Comparison of ENCODE assay signal across 8 cellular contexts in the genomic region with DNA sequence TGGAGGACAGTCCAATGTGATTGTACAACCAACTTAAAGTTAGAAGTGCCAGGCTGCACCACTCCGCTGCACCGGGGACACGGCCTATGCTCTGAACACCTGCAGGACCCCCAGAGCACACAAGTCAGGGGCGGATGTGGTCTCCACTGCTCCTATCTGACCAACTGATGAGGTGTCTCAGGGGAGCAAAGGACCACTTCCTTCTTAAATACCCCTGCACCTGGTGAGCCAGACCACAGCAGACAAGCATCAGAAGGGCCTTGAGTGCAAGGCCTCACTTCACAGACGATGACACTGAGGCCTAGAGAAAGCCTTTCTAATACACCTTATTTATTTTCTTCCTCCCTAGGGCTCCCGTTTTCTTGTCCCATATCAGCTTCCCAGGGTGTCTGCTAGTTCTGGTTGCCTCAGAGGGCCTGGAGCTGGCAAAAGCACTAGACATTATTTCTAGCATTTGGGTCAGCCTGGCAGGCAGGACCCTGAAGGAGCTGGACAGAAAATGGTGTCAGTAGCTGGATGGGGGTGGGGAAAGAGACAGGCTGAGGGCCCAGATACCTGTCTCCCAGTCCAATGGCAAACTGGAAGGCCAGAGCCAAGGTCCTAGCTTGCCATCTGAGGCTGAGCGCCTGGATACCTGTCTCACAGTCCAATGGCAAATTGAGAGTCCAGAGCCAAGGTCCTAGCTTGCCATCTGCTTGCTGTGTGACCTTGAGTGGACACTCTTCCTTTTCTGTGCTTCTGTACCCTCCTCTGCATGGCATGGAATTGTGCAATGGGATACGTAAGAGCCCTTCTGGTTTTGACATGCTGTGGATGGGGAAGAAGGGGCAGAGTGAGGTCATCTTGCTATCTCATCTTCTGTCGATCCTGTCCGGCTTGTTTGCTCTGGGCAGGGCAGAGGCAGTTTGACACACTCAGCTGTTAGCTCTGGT. TPM values are rescaled to one million over a fixed set of nuclear protein-coding genes. Genes with fewer than 3 reads are reported as not detected.
DNase-seq lines count a peak whose midpoint lies in the region; ATAC-seq, FAIRE-seq and TF ChIP-seq lines count a peak whose summit lies in the region.

No MANE protein-coding gene starts in this region.

- peak overlapping the region; percentile 60 for H3K4me3 ChIP-seq in GM12878
- H3K4me3 ChIP-seq in neutrophil (ENCODE audit: low read depth in 1 of 2, low read length in 1 of 2), result peak overlapping the region; percentile 54 to 62
- H3K4me3 ChIP-seq in MG63, result no peak overlapping the region

- TF ChIP-seq POLR2A in GM12892 (IDR thresholded peaks at IDR 0.05; ENCODE audit: low read depth, low read length), result peak; percentile 35; the same call in 1 of the 2 replicates
- TF ChIP-seq POLR2A in GM12878 (IDR thresholded peaks at IDR 0.05; ENCODE audit: low read depth, low read length), result no peak

- H3K79me2 ChIP-seq in GM12878 (ENCODE audit: control insufficient read depth, insufficient read depth, low read length), result peaks cover 79% of the 10 kb centered on the region

- DNase-seq in GM12892 (ENCODE audit: insufficient read length), result peak; percentile 62
- DNase-seq in KBM-7, result peak; percentile 26
- DNase-seq in GM12878 (ENCODE audit: low read depth, low spot score), result peak; percentile 91
- DNase-seq in urothelium cell line (ENCODE audit: low spot score), result no peak
- DNase-seq in T1000 (lab: John Stamatoyannopoulos, UW), result no peak
- no peak for DNase-seq in MG63

- 0 out of 2 replicates have a peak, but pooled peaks have one; percentile 5 for TF ChIP-seq RAD21 in GM12878 (IDR thresholded peaks at IDR 0.05; ENCODE audit: insufficient read depth, low read depth, low read length)

- H3K27me3 ChIP-seq in GM12878 (replicated peaks in 1 of 2; ENCODE audit: control insufficient read depth in 2 of 2, insufficient read depth in 2 of 2, low read length in 1 of 2) (no peaks in the 10 kb centered on the region), neutrophil (no peaks in the 10 kb centered on the region), MG63 (no peaks in the 10 kb centered on the region)

- H3K4me1 ChIP-seq in GM12878 (ENCODE audit: control insufficient read depth, insufficient read depth, low read length), result peaks cover 48% of the 10 kb centered on the region
- peaks cover 87 to 93% of the 10 kb centered on the region in 2 experiments for H3K4me1 ChIP-seq in neutrophil (ENCODE audit: control insufficient read depth in 1 of 2, insufficient read depth in 1 of 2, low read depth in 1 of 2, low read length in 1 of 2)

- 13% methylated on average over 10 of the region's 10 CpGs for WGBS in GM12878 (ENCODE audit: insufficient coverage, insufficient replicate concordance, low lambda C conversion rate, missing lambda C conversion rate)

- POLR2A ChIA-PET in GM12878 (lab: Charles Lee), result interaction anchor here (0.6 to 17.1 kb wide), 25 partner anchors 8 to 802 kb away, joined by 3 to 290 read pairs (median 4); partner anchors contain the start of genes ANXA6, CCDC69, CD74 and GM2A

- CTCF ChIA-PET in GM12878 (lab: Yijun Ruan, JAX), result interaction anchor here (0.8 to 17.0 kb wide), 12 partner anchors 8 to 101 kb away, joined by 3 to 293 read pairs (median 9); partner anchors contain the start of genes CCDC69 and GM2A

- FAIRE-seq in GM12892 (lab: Jason Lieb, UNC), result no peak
- peak; percentile 44 for FAIRE-seq in GM12878 (lab: Jason Lieb, UNC)
- FAIRE-seq in urothelium cell line (lab: Jason Lieb, UNC), result no peak

- BruUV-seq in GM12878 (replicated peaks; lab: Mats Ljungman, UMichigan), result no TSS peak

- RAD21 ChIA-PET in GM12878 (lab: Charles Lee; ENCODE audit: unreplicated experiment), result interaction anchor here (0.6 to 7.6 kb wide), 17 partner anchors 8 to 173 kb away, joined by 3 to 156 read pairs (median 22); partner anchors contain the start of genes ANXA6, CCDC69, GM2A and TNIP1

- TF ChIP-seq CTCF in GM12878 (IDR thresholded peaks at IDR 0.05 in 2 of 3, conservative IDR thresholded peaks at IDR 0.05 in 1 of 3; ENCODE audit: control insufficient read depth in 2 of 3, extremely low read depth in 1 of 3, insufficient read depth in 1 of 3, low read depth in 3 of 3, low read length in 3 of 3) (no peak), neutrophil (IDR thresholded peaks at IDR 0.05) (peak; percentile 25)

- H3K9me3 ChIP-seq in GM12878 (replicated peaks; ENCODE audit: control insufficient read depth, insufficient read depth, low read length) (no peaks in the 10 kb centered on the region), neutrophil (no peaks in the 10 kb centered on the region), MG63 (no peaks in the 10 kb centered on the region)

- ATAC-seq in GM21515 (IDR thresholded peaks at IDR 0.05; ENCODE audit: unreplicated experiment) (peak; percentile 64), GM12878 (peak; percentile 53)

- in situ Hi-C loops in KBM-7 (cut with MboI; ENCODE audit: low pct_unique_long_range_greater_than_20kb, low sequenced_read_pairs) (no loop called here), GM12878 (cut with MboI) (no loop called here)

- intact Hi-C loops in GM12878 (cut with micrococcal nuclease; ENCODE audit: unreplicated experiment), result loop anchor here (1.0 to 5.0 kb wide), 6 partner anchors 8 to 133 kb away; partner anchors contain the start of genes ANXA6, GM2A and TNIP1

- no peaks in the 10 kb centered on the region for H4K20me1 ChIP-seq in GM12878 (ENCODE audit: control insufficient read depth, insufficient read depth)

- no peak overlapping the region for H2AFZ ChIP-seq in GM12878 (ENCODE audit: control insufficient read depth, low read depth, low read length)

- H3K36me3 ChIP-seq in GM12878 (ENCODE audit: control insufficient read depth in 2 of 2, insufficient read depth in 2 of 2, low read length in 1 of 2) (peaks cover 2 to 4% of the 10 kb centered on the region in 2 experiments; a peak in 2 of 4 replicates), neutrophil (no peaks in the 10 kb centered on the region), MG63 (no peaks in the 10 kb centered on the region)

- peak overlapping the region; percentile 91 for H3K4me2 ChIP-seq in GM12878 (ENCODE audit: control insufficient read depth, insufficient read depth)

- peak overlapping the region; percentile 72 for H3K9ac ChIP-seq in GM12878 (ENCODE audit: control insufficient read depth, insufficient read depth, low read length)

- H3K27ac ChIP-seq in GM12878 (ENCODE audit: control insufficient read depth, insufficient read depth), result peak overlapping the region; percentile 99
- H3K27ac ChIP-seq in neutrophil, result peak overlapping the region; percentile 97

- SMC1A ChIA-PET in GM12878 (lab: Charles Lee; ENCODE audit: uncharacterized antibody, unreplicated experiment), result interaction anchor here (0.8 to 18.6 kb wide), 15 partner anchors 8 to 122 kb away, joined by 3 to 325 read pairs (median 5); partner anchors contain the start of genes CCDC69 and GM2A

- TF ChIP-seq EP300 in GM12878 (IDR thresholded peaks at IDR 0.05; ENCODE audit: borderline replicate concordance in 1 of 2, control insufficient read depth in 1 of 2, low read depth in 2 of 2, low read length in 2 of 2), result peak; percentile 90 to 95

RNA-seq across cellular contexts. Expression of gene CCDC69, which starts 9.0 kb away (rescaled TPM):
- 41.2 TPM for polyA plus RNA-seq in GM12892 (2012; ENCODE audit: missing spikeins)
- total RNA-seq in GM12878 (2013; cell fraction: nucleolus; rRNA removed), result 69.3 and 77.6 TPM in 2 replicates
- total RNA-seq in GM12878 (2014; rRNA removed), result 91.1 and 104 TPM in 2 replicates
- total RNA-seq in GM12878 (2014; rRNA removed; fragmentation: Illumina TruSeq; extraction: Trizol), result 78.8 and 80.3 TPM in 2 replicates
- 77.3 and 80.8 TPM in 2 replicates for total RNA-seq in GM12878 (2021)
- 37.5 TPM for polyA plus RNA-seq in GM12878 (2011; ENCODE audit: low read depth)
- polyA plus RNA-seq in GM12878 (2011; rRNA removed), result 36.7 and 42.3 TPM in 2 replicates
- 56.7 and 66.0 TPM in 2 replicates for polyA plus RNA-seq in GM12878 (2011; cell fraction: cytosol; rRNA removed)
- polyA plus RNA-seq in GM12878 (2011; cell fraction: nucleus; rRNA removed), result 16.1 and 18.3 TPM in 2 replicates
- 46.8 and 47.5 TPM in 2 replicates for polyA plus RNA-seq in GM12878 (2012)
- 104 and 106 TPM in 2 replicates for polyA plus RNA-seq in GM12878 (2014; fragmentation: Illumina TruSeq; extraction: Trizol)
- 10 to 100 TPM; 13.5 to 21.4 TPM for polyA plus RNA-seq in GM12878 (2014; fragmentation: Nextera tagmentation; extraction: Ambion mirVana)
- 89.6 and 102 TPM in 2 replicates for polyA plus RNA-seq in GM12878 (2014; rRNA removed)
- 10 to 100 TPM; 55.7 to 59.8 TPM for polyA plus RNA-seq in GM12878 (2016; fragmentation: Nextera tagmentation; extraction: Ambion mirVana)
- 32.8 and 41.3 TPM in 2 replicates for polyA minus RNA-seq in GM12878 (2011; rRNA and poly(A)+ RNA removed)
- polyA minus RNA-seq in GM12878 (2011; cell fraction: cytosol; rRNA and poly(A)+ RNA removed), result 11.4 and 17.0 TPM in 2 replicates
- polyA minus RNA-seq in GM12878 (2011; cell fraction: nucleus; rRNA and poly(A)+ RNA removed), result 11.6 and 16.5 TPM in 2 replicates
- total RNA-seq in MG63 (2014; rRNA removed; shearing (Covaris generic); ENCODE audit: low replicate concordance), result 0.27 and 0.40 TPM in 2 replicates

RNA-seq across cellular contexts. Expression of gene GM2A, which starts 38.1 kb away (rescaled TPM):
- 71.5 TPM for polyA plus RNA-seq in GM12892 (2012; ENCODE audit: missing spikeins)
- 150 and 162 TPM in 2 replicates for total RNA-seq in GM12878 (2013; cell fraction: nucleolus; rRNA removed)
- total RNA-seq in GM12878 (2014; rRNA removed) (102 and 109 TPM in 2 replicates), GM12878 (2014; rRNA removed; fragmentation: Illumina TruSeq; extraction: Trizol) (75.7 TPM in 2 replicates), GM12878 (2021) (95.1 and 95.6 TPM in 2 replicates)
- 46.2 TPM for polyA plus RNA-seq in GM12878 (2011; ENCODE audit: low read depth)
- polyA plus RNA-seq in GM12878 (2011; rRNA removed) (85.4 and 106 TPM in 2 replicates), GM12878 (2014; fragmentation: Illumina TruSeq; extraction: Trizol) (74.4 and 83.9 TPM in 2 replicates), GM12878 (2014; fragmentation: Nextera tagmentation; extraction: Ambion mirVana) (10 to 100 TPM; 33.6 to 44.4 TPM), GM12878 (2014; rRNA removed) (62.0 and 63.9 TPM in 2 replicates), GM12878 (2016; fragmentation: Nextera tagmentation; extraction: Ambion mirVana) (10 to 100 TPM; 44.0 to 44.4 TPM)
- polyA plus RNA-seq in GM12878 (2011; cell fraction: cytosol; rRNA removed), result 81.7 and 107 TPM in 2 replicates
- polyA plus RNA-seq in GM12878 (2011; cell fraction: nucleus; rRNA removed), result 27.6 and 30.7 TPM in 2 replicates
- polyA plus RNA-seq in GM12878 (2012), result 61.7 and 69.7 TPM in 2 replicates
- polyA minus RNA-seq in GM12878 (2011; rRNA and poly(A)+ RNA removed), result 109 and 137 TPM in 2 replicates
- polyA minus RNA-seq in GM12878 (2011; cell fraction: cytosol; rRNA and poly(A)+ RNA removed), result 43.7 and 54.0 TPM in 2 replicates
- polyA minus RNA-seq in GM12878 (2011; cell fraction: nucleus; rRNA and poly(A)+ RNA removed), result 14.7 and 19.8 TPM in 2 replicates
- total RNA-seq in MG63 (2014; rRNA removed; shearing (Covaris generic); ENCODE audit: low replicate concordance), result 12.9 and 15.7 TPM in 2 replicates

RNA-seq across cellular contexts. Expression of gene ANXA6, which starts 57.3 kb away (rescaled TPM):
- 349 TPM for polyA plus RNA-seq in GM12892 (2012; ENCODE audit: missing spikeins)
- total RNA-seq in GM12878 (2013; cell fraction: nucleolus; rRNA removed), result 295 and 301 TPM in 2 replicates
- total RNA-seq in GM12878 (2014; rRNA removed) (477 and 484 TPM in 2 replicates), GM12878 (2014; rRNA removed; fragmentation: Illumina TruSeq; extraction: Trizol) (549 and 550 TPM in 2 replicates), GM12878 (2021) (528 and 542 TPM in 2 replicates)
- 195 TPM for polyA plus RNA-seq in GM12878 (2011; ENCODE audit: low read depth)
- polyA plus RNA-seq in GM12878 (2011; rRNA removed) (460 and 571 TPM in 2 replicates), GM12878 (2014; fragmentation: Illumina TruSeq; extraction: Trizol) (506 and 510 TPM in 2 replicates), GM12878 (2014; fragmentation: Nextera tagmentation; extraction: Ambion mirVana) (10 to 100 TPM; 44.0 to 73.1 TPM), GM12878 (2014; rRNA removed) (453 and 470 TPM in 2 replicates), GM12878 (2016; fragmentation: Nextera tagmentation; extraction: Ambion mirVana) (100 to 1,000 TPM; 280 to 291 TPM)
- 618 and 630 TPM in 2 replicates for polyA plus RNA-seq in GM12878 (2011; cell fraction: cytosol; rRNA removed)
- polyA plus RNA-seq in GM12878 (2011; cell fraction: nucleus; rRNA removed), result 407 and 532 TPM in 2 replicates
- 297 and 330 TPM in 2 replicates for polyA plus RNA-seq in GM12878 (2012)
- 634 and 706 TPM in 2 replicates for polyA minus RNA-seq in GM12878 (2011; rRNA and poly(A)+ RNA removed)
- 242 and 263 TPM in 2 replicates for polyA minus RNA-seq in GM12878 (2011; cell fraction: cytosol; rRNA and poly(A)+ RNA removed)
- 286 and 410 TPM in 2 replicates for polyA minus RNA-seq in GM12878 (2011; cell fraction: nucleus; rRNA and poly(A)+ RNA removed)
- 222 and 331 TPM in 2 replicates for total RNA-seq in MG63 (2014; rRNA removed; shearing (Covaris generic); ENCODE audit: low replicate concordance)

Comparison
In these comparisons a context has a peak if more than half of its experiments do, and no peak if none do; other contexts are left out.
1. DNase-seq: peak in GM12892 (single experiment), KBM-7 (single experiment) and GM12878 (single experiment); none in urothelium cell line (single experiment), T1000 (single experiment) and MG63 (single experiment).
2. RNA of gene CCDC69, which starts 9.0 kb away (total RNA-seq): 69.3 to 104 TPM in GM12878; 0.27 to 0.40 TPM in MG63; every median in the first group is over 10 times any median in the second.